1 cellular context compared by ENCODE assay signal in genomic region chr7:43700059-43700501, GRCh38.
TF ChIP-seq lines count a peak whose summit lies in the region.

No MANE protein-coding gene starts in this region.

TF ChIP-seq in GM12878, 131 proteins besides CTCF, POLR2A, EP300 and RAD21:
- peak; percentile 31 for TF ChIP-seq RUNX3 (IDR thresholded peaks at IDR 0.05; ENCODE audit: low read length)
- TF ChIP-seq MLLT1 (IDR thresholded peaks at IDR 0.05), result peak; percentile 79; the same call in 1 of the 2 replicates
- peak; percentile 22; the same call in 1 of the 2 replicates for TF ChIP-seq YY1 (IDR thresholded peaks at IDR 0.05; ENCODE audit: low read depth, low read length)
- peak in 1 of 2 experiments; percentile 41; a peak in 1 of 4 replicates for TF ChIP-seq IKZF2 (IDR thresholded peaks at IDR 0.05)
- TF ChIP-seq, protein P1, sequence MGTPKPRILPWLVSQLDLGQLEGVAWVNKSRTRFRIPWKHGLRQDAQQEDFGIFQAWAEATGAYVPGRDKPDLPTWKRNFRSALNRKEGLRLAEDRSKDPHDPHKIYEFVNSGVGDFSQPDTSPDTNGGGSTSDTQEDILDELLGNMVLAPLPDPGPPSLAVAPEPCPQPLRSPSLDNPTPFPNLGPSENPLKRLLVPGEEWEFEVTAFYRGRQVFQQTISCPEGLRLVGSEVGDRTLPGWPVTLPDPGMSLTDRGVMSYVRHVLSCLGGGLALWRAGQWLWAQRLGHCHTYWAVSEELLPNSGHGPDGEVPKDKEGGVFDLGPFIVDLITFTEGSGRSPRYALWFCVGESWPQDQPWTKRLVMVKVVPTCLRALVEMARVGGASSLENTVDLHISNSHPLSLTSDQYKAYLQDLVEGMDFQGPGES (IDR thresholded peaks at IDR 0.05), result no peak
- 0 out of 2 replicates have a peak, but pooled peaks have one; percentile 9 for TF ChIP-seq CREB1 (IDR thresholded peaks at IDR 0.05; ENCODE audit: low read depth)
- no peak for TF ChIP-seq TARDBP (IDR thresholded peaks at IDR 0.05; ENCODE audit: borderline replicate concordance)
- no peak for TF ChIP-seq IRF5 (IDR thresholded peaks at IDR 0.05; ENCODE audit: borderline replicate concordance)
- no peak for TF ChIP-seq BCL11A (IDR thresholded peaks at IDR 0.05; ENCODE audit: low read depth, low read length)
- peak; percentile 91; the same call in 1 of the 2 replicates for TF ChIP-seq SMC3 (IDR thresholded peaks at IDR 0.05; ENCODE audit: borderline replicate concordance, low read length)
- peak; percentile 45; the same call in 1 of the 2 replicates for TF ChIP-seq RB1 (IDR thresholded peaks at IDR 0.05; ENCODE audit: borderline replicate concordance)
- TF ChIP-seq CBX5 (IDR thresholded peaks at IDR 0.05; ENCODE audit: low read depth), result peak; percentile 58; the same call in 1 of the 2 replicates
- TF ChIP-seq ATF7 (IDR thresholded peaks at IDR 0.05; ENCODE audit: low read depth), result 0 out of 2 replicates have a peak, but pooled peaks have one; percentile 16
- no peak for TF ChIP-seq CREM (IDR thresholded peaks at IDR 0.05; ENCODE audit: low read depth)
- 0 out of 2 replicates have a peak, but pooled peaks have one; percentile 60 for TF ChIP-seq FOXM1 (IDR thresholded peaks at IDR 0.05; ENCODE audit: low read depth, low read length)
- TF ChIP-seq, protein P2, sequence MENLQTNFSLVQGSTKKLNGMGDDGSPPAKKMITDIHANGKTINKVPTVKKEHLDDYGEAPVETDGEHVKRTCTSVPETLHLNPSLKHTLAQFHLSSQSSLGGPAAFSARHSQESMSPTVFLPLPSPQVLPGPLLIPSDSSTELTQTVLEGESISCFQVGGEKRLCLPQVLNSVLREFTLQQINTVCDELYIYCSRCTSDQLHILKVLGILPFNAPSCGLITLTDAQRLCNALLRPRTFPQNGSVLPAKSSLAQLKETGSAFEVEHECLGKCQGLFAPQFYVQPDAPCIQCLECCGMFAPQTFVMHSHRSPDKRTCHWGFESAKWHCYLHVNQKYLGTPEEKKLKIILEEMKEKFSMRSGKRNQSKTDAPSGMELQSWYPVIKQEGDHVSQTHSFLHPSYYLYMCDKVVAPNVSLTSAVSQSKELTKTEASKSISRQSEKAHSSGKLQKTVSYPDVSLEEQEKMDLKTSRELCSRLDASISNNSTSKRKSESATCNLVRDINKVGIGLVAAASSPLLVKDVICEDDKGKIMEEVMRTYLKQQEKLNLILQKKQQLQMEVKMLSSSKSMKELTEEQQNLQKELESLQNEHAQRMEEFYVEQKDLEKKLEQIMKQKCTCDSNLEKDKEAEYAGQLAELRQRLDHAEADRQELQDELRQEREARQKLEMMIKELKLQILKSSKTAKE (IDR thresholded peaks at IDR 0.05; ENCODE audit: low read depth, poor library complexity, severe bottlenecking), result peak; percentile 54
- TF ChIP-seq ETV6 (conservative IDR thresholded peaks at IDR 0.05 in 1 of 2, IDR thresholded peaks at IDR 0.05 in 1 of 2; ENCODE audit: borderline replicate concordance in 1 of 2, low read depth in 1 of 2), result no peak
- TF ChIP-seq, protein P3, sequence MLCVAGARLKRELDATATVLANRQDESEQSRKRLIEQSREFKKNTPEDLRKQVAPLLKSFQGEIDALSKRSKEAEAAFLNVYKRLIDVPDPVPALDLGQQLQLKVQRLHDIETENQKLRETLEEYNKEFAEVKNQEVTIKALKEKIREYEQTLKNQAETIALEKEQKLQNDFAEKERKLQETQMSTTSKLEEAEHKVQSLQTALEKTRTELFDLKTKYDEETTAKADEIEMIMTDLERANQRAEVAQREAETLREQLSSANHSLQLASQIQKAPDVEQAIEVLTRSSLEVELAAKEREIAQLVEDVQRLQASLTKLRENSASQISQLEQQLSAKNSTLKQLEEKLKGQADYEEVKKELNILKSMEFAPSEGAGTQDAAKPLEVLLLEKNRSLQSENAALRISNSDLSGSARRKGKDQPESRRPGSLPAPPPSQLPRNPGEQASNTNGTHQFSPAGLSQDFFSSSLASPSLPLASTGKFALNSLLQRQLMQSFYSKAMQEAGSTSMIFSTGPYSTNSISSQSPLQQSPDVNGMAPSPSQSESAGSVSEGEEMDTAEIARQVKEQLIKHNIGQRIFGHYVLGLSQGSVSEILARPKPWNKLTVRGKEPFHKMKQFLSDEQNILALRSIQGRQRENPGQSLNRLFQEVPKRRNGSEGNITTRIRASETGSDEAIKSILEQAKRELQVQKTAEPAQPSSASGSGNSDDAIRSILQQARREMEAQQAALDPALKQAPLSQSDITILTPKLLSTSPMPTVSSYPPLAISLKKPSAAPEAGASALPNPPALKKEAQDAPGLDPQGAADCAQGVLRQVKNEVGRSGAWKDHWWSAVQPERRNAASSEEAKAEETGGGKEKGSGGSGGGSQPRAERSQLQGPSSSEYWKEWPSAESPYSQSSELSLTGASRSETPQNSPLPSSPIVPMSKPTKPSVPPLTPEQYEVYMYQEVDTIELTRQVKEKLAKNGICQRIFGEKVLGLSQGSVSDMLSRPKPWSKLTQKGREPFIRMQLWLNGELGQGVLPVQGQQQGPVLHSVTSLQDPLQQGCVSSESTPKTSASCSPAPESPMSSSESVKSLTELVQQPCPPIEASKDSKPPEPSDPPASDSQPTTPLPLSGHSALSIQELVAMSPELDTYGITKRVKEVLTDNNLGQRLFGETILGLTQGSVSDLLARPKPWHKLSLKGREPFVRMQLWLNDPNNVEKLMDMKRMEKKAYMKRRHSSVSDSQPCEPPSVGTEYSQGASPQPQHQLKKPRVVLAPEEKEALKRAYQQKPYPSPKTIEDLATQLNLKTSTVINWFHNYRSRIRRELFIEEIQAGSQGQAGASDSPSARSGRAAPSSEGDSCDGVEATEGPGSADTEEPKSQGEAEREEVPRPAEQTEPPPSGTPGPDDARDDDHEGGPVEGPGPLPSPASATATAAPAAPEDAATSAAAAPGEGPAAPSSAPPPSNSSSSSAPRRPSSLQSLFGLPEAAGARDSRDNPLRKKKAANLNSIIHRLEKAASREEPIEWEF (IDR thresholded peaks at IDR 0.05; ENCODE audit: insufficient replicate concordance, low read depth, low read length), result no peak
